In the genomic region with DNA sequence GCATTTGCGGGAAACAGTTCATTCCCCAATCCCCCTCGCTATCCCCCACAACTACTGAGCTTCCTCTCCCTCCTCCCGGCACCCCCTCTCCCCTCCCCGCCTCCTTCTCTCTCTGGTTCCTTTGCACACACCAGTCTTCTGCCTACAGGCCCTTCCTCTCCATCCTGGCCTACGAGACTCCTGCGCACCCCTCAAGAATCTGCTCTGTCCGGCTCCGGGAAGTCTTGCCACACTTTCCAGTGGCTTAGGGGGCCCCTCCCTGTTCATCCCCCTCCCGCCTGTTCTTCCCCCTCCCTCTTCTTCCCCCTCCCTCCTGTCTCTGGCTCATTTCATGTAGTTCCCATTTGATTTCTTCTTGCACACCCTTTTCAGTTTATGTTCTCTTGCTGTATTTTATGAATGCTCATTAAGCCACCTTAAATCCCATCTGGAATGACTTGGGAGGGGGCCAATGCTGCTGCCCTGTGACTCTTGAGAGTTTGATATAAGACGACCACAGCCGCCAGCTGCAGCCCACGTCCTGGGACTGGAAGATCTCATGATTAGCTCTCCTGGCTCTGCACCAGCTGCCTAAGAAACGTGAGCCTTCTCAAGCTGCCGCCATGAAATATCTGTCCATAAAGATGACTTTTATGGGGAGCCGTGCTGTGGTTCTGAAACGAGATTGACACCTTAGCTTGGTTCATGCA, we compare ENCODE assay signal across 14 cellular contexts.
DNase-seq lines count a peak whose midpoint lies in the region; ATAC-seq and TF ChIP-seq lines count a peak whose summit lies in the region.
"Had no signal": no experiment of that assay in that cellular context is flagged by ENCODE, and none has a peak within 500 bp of the region (broad histone marks: within the 10 kb centered on the region; RNA-seq: fewer than 3 reads in every experiment).

No MANE protein-coding gene starts in this region.

- TF ChIP-seq CTCF in fibroblast of mammary gland (conservative IDR thresholded peaks at IDR 0.05; ENCODE audit: control insufficient read depth, insufficient read depth, low read depth, low read length): no peak

- ATAC-seq in GM18868 (IDR thresholded peaks at IDR 0.05; ENCODE audit: unreplicated experiment) (no peak), HG03457 (IDR thresholded peaks at IDR 0.05; ENCODE audit: unreplicated experiment) (no peak)
- ATAC-seq: activated CD8-positive, alpha-beta T cell treated with anti-CD3 and anti-CD28 coated beads for 36 hours; naive thymus-derived CD4-positive, alpha-beta T cell; stimulated activated naive CD8-positive, alpha-beta T cell treated with anti-CD3 and anti-CD28 coated beads, Interleukin-15, Interleukin-2, amounts not matched to agents 100 U/mL and 50 U/mL, for 24 hours had no signal

- DNase-seq in DMS 273 treated with DMSO at 0.1 percent for 48 hours (lab: John Stamatoyannopoulos, UW): peak; percentile 92
- DNase-seq in NCI-H82 (lab: John Stamatoyannopoulos, UW): peak; percentile 79
- DNase-seq in fibroblast of mammary gland (ENCODE audit: low read depth): peak; percentile 31
- DNase-seq in pons (ENCODE audit: low spot score): peak; percentile 11
- no peak for DNase-seq in activated CD4-positive, alpha-beta T cell treated with anti-CD3 and anti-CD28 coated beads for 4 hours
- DNase-seq in AG20443 (ENCODE audit: low spot score): no peak
- DNase-seq: activated CD8-positive, alpha-beta T cell treated with anti-CD3 and anti-CD28 coated beads for 36 hours; activated effector memory CD4-positive, alpha-beta T cell treated with anti-CD3 and anti-CD28 coated beads, Interleukin-2, amount 50 U/mL, for 16 hours; CD4-positive, alpha-beta T cell; naive thymus-derived CD4-positive, alpha-beta T cell; NCI-H1092 treated with DMSO at 0.1 percent for 48 hours; stimulated activated naive CD8-positive, alpha-beta T cell treated with anti-CD3 and anti-CD28 coated beads, Interleukin-15, Interleukin-2, amounts not matched to agents 100 U/mL and 50 U/mL, for 24 hours had no signal

- H3K4me3 ChIP-seq in fibroblast of mammary gland (ENCODE audit: control insufficient read depth, low read depth, low read length): no peak overlapping the region

Comparison
In these comparisons a context has a peak if more than half of its experiments do, and no peak if none do; other contexts are left out.
1. DNase-seq: peak in DMS 273 treated with DMSO at 0.1 percent for 48 hours (single experiment), NCI-H82 (single experiment), fibroblast of mammary gland (single experiment) and pons (single experiment); none in activated CD4-positive, alpha-beta T cell treated with anti-CD3 and anti-CD28 coated beads for 4 hours (0 of 2) and AG20443 (single experiment).